In genomic region chr11:66580803-66581202, GRCh38 we compare ENCODE assay signal across 22 cellular contexts. TPM values are rescaled to one million over a fixed set of nuclear protein-coding genes. Genes with fewer than 3 reads are reported as not detected.
DNase-seq lines count a peak whose midpoint lies in the region; ATAC-seq and TF ChIP-seq lines count a peak whose summit lies in the region.
"Had no signal": no experiment of that assay in that cellular context is flagged by ENCODE, and none has a peak within 500 bp of the region (broad histone marks: within the 10 kb centered on the region; RNA-seq: fewer than 3 reads in every experiment).

No MANE protein-coding gene starts in this region.

- peaks cover 4% of the 10 kb centered on the region for H3K9me3 Mint-ChIP-seq in activated CD4-positive, alpha-beta T cell treated with anti-CD3 and anti-CD28 coated beads for 36 hours (ENCODE audit: low read depth)
- no peaks in the 10 kb centered on the region for H3K9me3 Mint-ChIP-seq in activated CD4-positive, alpha-beta T cell treated with anti-CD3 and anti-CD28 coated beads, Interleukin-2, amount 10 ng/mL, durations not matched to agents 24 days and 14 days

- H3K9me3 ChIP-seq in WERI-Rb-1 (ENCODE audit: severe bottlenecking): peaks cover 18% of the 10 kb centered on the region
- H3K9me3 ChIP-seq: BE2C, Peyer's patch had no signal

- POLR2A ChIA-PET in activated CD4-positive, alpha-beta T cell treated with anti-CD3 and anti-CD28 coated beads for 36 hours (lab: Charles Lee): interaction anchor here (1.3 kb wide), 1 partner anchor 98 kb away, joined by 3 read pairs; no protein-coding TSS in a partner anchor
- POLR2A ChIA-PET in HEK293T (lab: Yijun Ruan, JAX): interaction anchor here (0.9 to 1.7 kb wide), 3 partner anchors 36 to 97 kb away, joined by 3 to 5 read pairs (median 5); partner anchors contain the start of genes RBM14, RBM4 and RBM4B

- H3K4me1 Mint-ChIP-seq in activated CD4-positive, alpha-beta T cell treated with anti-CD3 and anti-CD28 coated beads for 36 hours: peaks cover 16% of the 10 kb centered on the region
- peaks cover 11% of the 10 kb centered on the region for H3K4me1 Mint-ChIP-seq in activated CD4-positive, alpha-beta T cell treated with anti-CD3 and anti-CD28 coated beads, Interleukin-2, amount 10 ng/mL, durations not matched to agents 24 days and 14 days

- H3K4me3 Mint-ChIP-seq in activated CD4-positive, alpha-beta T cell treated with anti-CD3 and anti-CD28 coated beads for 36 hours: no peak overlapping the region
- no peak overlapping the region for H3K4me3 Mint-ChIP-seq in activated CD4-positive, alpha-beta T cell treated with anti-CD3 and anti-CD28 coated beads, Interleukin-2, amount 10 ng/mL, durations not matched to agents 24 days and 14 days
- H3K4me3 Mint-ChIP-seq: CD4-positive, alpha-beta memory T cell had no signal

- no peaks in the 10 kb centered on the region for H3K36me3 ChIP-seq in WERI-Rb-1
- H3K36me3 ChIP-seq: BE2C, MG63, Peyer's patch had no signal

- peak overlapping the region; percentile 66 for H3K27ac ChIP-seq in WERI-Rb-1
- H3K27ac ChIP-seq: KMS-11, Peyer's patch, SK-N-MC had no signal

- H3K27me3 ChIP-seq in WERI-Rb-1 (ENCODE audit: insufficient read depth, low read depth, severe bottlenecking): no peaks in the 10 kb centered on the region
- H3K27me3 ChIP-seq: BE2C, MG63, Peyer's patch had no signal

- H3K4me3 ChIP-seq in WERI-Rb-1 (ENCODE audit: low read depth, low read length) (no peak overlapping the region), fibroblast of mammary gland (ENCODE audit: control insufficient read depth, low read depth, low read length) (no peak overlapping the region), skeletal muscle cell (ENCODE audit: low read depth, low read length) (no peak overlapping the region)
- H3K4me3 ChIP-seq: GM12878, MG63, Peyer's patch, SK-N-MC had no signal

- no peaks in the 10 kb centered on the region for H3K36me3 Mint-ChIP-seq in activated CD4-positive, alpha-beta T cell treated with anti-CD3 and anti-CD28 coated beads for 36 hours (ENCODE audit: low read depth)
- H3K36me3 Mint-ChIP-seq in activated CD4-positive, alpha-beta T cell treated with anti-CD3 and anti-CD28 coated beads, Interleukin-2, amount 10 ng/mL, durations not matched to agents 24 days and 14 days (ENCODE audit: low read depth): no peaks in the 10 kb centered on the region
- H3K36me3 Mint-ChIP-seq: CD4-positive, alpha-beta memory T cell had no signal

- CTCF ChIA-PET in activated CD4-positive, alpha-beta T cell treated with anti-CD3 and anti-CD28 coated beads for 36 hours (lab: Charles Lee): interaction anchor here (0.6 to 5.2 kb wide), 7 partner anchors 9 to 265 kb away, joined by 3 to 99 read pairs (median 4); partner anchors contain the start of genes CCDC87, CCS, CTSF and RBM4B
- CTCF ChIA-PET in HEK293T (lab: Yijun Ruan, JAX): interaction anchor here (0.7 to 1.2 kb wide), 2 partner anchors 11 to 96 kb away, joined by 3 to 8 read pairs; partner anchors contain the start of genes CCDC87 and CCS

- H3K27ac Mint-ChIP-seq in activated CD4-positive, alpha-beta T cell treated with anti-CD3 and anti-CD28 coated beads for 36 hours: no peak overlapping the region
- no peak overlapping the region for H3K27ac Mint-ChIP-seq in activated CD4-positive, alpha-beta T cell treated with anti-CD3 and anti-CD28 coated beads, Interleukin-2, amount 10 ng/mL, durations not matched to agents 24 days and 14 days
- H3K27ac Mint-ChIP-seq: CD4-positive, alpha-beta memory T cell had no signal

- H3K27me3 Mint-ChIP-seq in activated CD4-positive, alpha-beta T cell treated with anti-CD3 and anti-CD28 coated beads for 36 hours: peaks cover 2% of the 10 kb centered on the region
- H3K27me3 Mint-ChIP-seq in activated CD4-positive, alpha-beta T cell treated with anti-CD3 and anti-CD28 coated beads, Interleukin-2, amount 10 ng/mL, durations not matched to agents 24 days and 14 days: peaks cover 9% of the 10 kb centered on the region

- intact Hi-C loops in activated CD4-positive, alpha-beta T cell treated with anti-CD3 and anti-CD28 coated beads for 36 hours (cut with DNase I, micrococcal nuclease): no loop called here
- intact Hi-C loops in activated CD4-positive, alpha-beta T cell treated with anti-CD3 and anti-CD28 coated beads, Interleukin-2, amount 10 ng/mL, durations not matched to agents 24 days and 14 days (cut with micrococcal nuclease): no loop called here

- ATAC-seq in activated CD4-positive, alpha-beta T cell treated with anti-CD3 and anti-CD28 coated beads for 36 hours: peak; percentile 14
- ATAC-seq: GM12878 had no signal

- no peak for TF ChIP-seq CTCF in WERI-Rb-1 (IDR thresholded peaks at IDR 0.05; ENCODE audit: low read depth, low read length)
- no peak for TF ChIP-seq CTCF in fibroblast of mammary gland (conservative IDR thresholded peaks at IDR 0.05; ENCODE audit: control insufficient read depth, insufficient read depth, low read depth, low read length)

- DNase-seq in activated CD4-positive, alpha-beta T cell treated with anti-CD3 and anti-CD28 coated beads for 36 hours: peak; percentile 34
- DNase-seq in activated CD4-positive, alpha-beta T cell treated with anti-CD3 and anti-CD28 coated beads, Interleukin-2, amount 10 ng/mL, durations not matched to agents 24 days and 14 days: no peak
- DNase-seq in WERI-Rb-1 (peak; percentile 59), fibroblast of mammary gland (ENCODE audit: low read depth) (peak; percentile 67), skeletal muscle cell (ENCODE audit: low read depth) (peak; percentile 75), HEK293T (ENCODE audit: extremely low spot score) (no peak), DMS114 treated with DMSO at 0.1 percent for 48 hours (lab: John Stamatoyannopoulos, UW; ENCODE audit: unreplicated experiment) (no peak), NCI-H2227 (lab: John Stamatoyannopoulos, UW; ENCODE audit: unreplicated experiment) (no peak)
- DNase-seq: 8988T; BE2C; CD4-positive, alpha-beta memory T cell; DMS79 treated with DMSO at 0.1 percent for 48 hours; HCEC 1CT; MG63; NCI-H1092; NCI-H2227 treated with DMSO at 0.1 percent for 48 hours; NCI-H524 treated with DMSO at 0.1 percent for 48 hours; Peyer's patch; Right ventricle myocardium superior had no signal

TF ChIP-seq in HEK293T, 16 proteins besides CTCF, POLR2A, EP300 and RAD21:
- TF ChIP-seq FOXK2 (IDR thresholded peaks at IDR 0.05) (no peak), ARNT (IDR thresholded peaks at IDR 0.05) (no peak), SUZ12 (IDR thresholded peaks at IDR 0.05) (no peak), ZNF384 (IDR thresholded peaks at IDR 0.05) (no peak), FOXA1 (IDR thresholded peaks at IDR 0.05) (no peak), SP1 (IDR thresholded peaks at IDR 0.05) (no peak), HDGF (IDR thresholded peaks at IDR 0.05; ENCODE audit: borderline replicate concordance) (no peak), FOXM1 (IDR thresholded peaks at IDR 0.05; ENCODE audit: borderline replicate concordance) (no peak), BHLHE40 (IDR thresholded peaks at IDR 0.05; ENCODE audit: borderline replicate concordance) (no peak), PKNOX1 (IDR thresholded peaks at IDR 0.05) (no peak), LEF1 (IDR thresholded peaks at IDR 0.05; ENCODE audit: borderline replicate concordance) (no peak), TARDBP (IDR thresholded peaks at IDR 0.05) (no peak), CTBP1 (IDR thresholded peaks at IDR 0.05; ENCODE audit: borderline replicate concordance) (no peak), NFRKB (IDR thresholded peaks at IDR 0.05) (no peak), L3MBTL2 (conservative IDR thresholded peaks at IDR 0.05) (no peak), ELF4 (IDR thresholded peaks at IDR 0.05) (no peak)
TF ChIP-seq in HEK293T: peak in this region for 0.

RNA-seq across cellular contexts. Expression of gene CCDC87, which starts 12.1 kb away (rescaled TPM):
- under 1 TPM; 0.09 to 0.14 TPM for total RNA-seq in activated CD4-positive, alpha-beta T cell treated with anti-CD3 and anti-CD28 coated beads for 36 hours
- total RNA-seq in activated CD4-positive, alpha-beta T cell treated with anti-CD3 and anti-CD28 coated beads, Interleukin-2, amount 10 ng/mL, durations not matched to agents 24 days and 14 days: 0.19 and 0.21 TPM in 2 replicates
- total RNA-seq: CD4-positive, alpha-beta memory T cell had no signal

RNA-seq across cellular contexts. Expression of gene CCS, which starts 12.2 kb away (rescaled TPM):
- 10 to 100 TPM; 16.3 to 24.0 TPM for total RNA-seq in activated CD4-positive, alpha-beta T cell treated with anti-CD3 and anti-CD28 coated beads for 36 hours
- 28.3 and 31.4 TPM in 2 replicates for total RNA-seq in activated CD4-positive, alpha-beta T cell treated with anti-CD3 and anti-CD28 coated beads, Interleukin-2, amount 10 ng/mL, durations not matched to agents 24 days and 14 days

RNA-seq across cellular contexts. Expression of gene CTSF, which starts 12.4 kb away (rescaled TPM):
- 1 to 10 TPM; 1.3 to 2.0 TPM for total RNA-seq in activated CD4-positive, alpha-beta T cell treated with anti-CD3 and anti-CD28 coated beads for 36 hours
- total RNA-seq in activated CD4-positive, alpha-beta T cell treated with anti-CD3 and anti-CD28 coated beads, Interleukin-2, amount 10 ng/mL, durations not matched to agents 24 days and 14 days: 0.68 and 1.2 TPM in 2 replicates

RNA-seq across cellular contexts. Expression of gene ACTN3, which starts 34.1 kb away (rescaled TPM):
- under 1 TPM; 0.26 to 0.27 TPM for total RNA-seq in activated CD4-positive, alpha-beta T cell treated with anti-CD3 and anti-CD28 coated beads for 36 hours
- total RNA-seq in activated CD4-positive, alpha-beta T cell treated with anti-CD3 and anti-CD28 coated beads, Interleukin-2, amount 10 ng/mL, durations not matched to agents 24 days and 14 days: 0.07 TPM in 2 replicates
- total RNA-seq: Peyer's patch, Right ventricle myocardium superior had no signal

RNA-seq across cellular contexts. Expression of gene ZDHHC24, which starts 35.0 kb away (rescaled TPM):
- total RNA-seq in activated CD4-positive, alpha-beta T cell treated with anti-CD3 and anti-CD28 coated beads for 36 hours: 10 to 100 TPM in 1 of 2 experiments, 1 to 10 TPM in 1; 9.7 to 11.3 TPM
- total RNA-seq in activated CD4-positive, alpha-beta T cell treated with anti-CD3 and anti-CD28 coated beads, Interleukin-2, amount 10 ng/mL, durations not matched to agents 24 days and 14 days: 12.2 and 13.9 TPM in 2 replicates

Comparison
In these comparisons a context has a peak if more than half of its experiments do, and no peak if none do; other contexts are left out.
1. DNase-seq: peak in activated CD4-positive, alpha-beta T cell treated with anti-CD3 and anti-CD28 coated beads for 36 hours (single experiment), WERI-Rb-1 (single experiment), fibroblast of mammary gland (single experiment) and skeletal muscle cell (single experiment); none in activated CD4-positive, alpha-beta T cell treated with anti-CD3 and anti-CD28 coated beads, Interleukin-2, amount 10 ng/mL, durations not matched to agents 24 days and 14 days (single experiment), HEK293T (single experiment), DMS114 treated with DMSO at 0.1 percent for 48 hours (single experiment) and NCI-H2227 (single experiment).